1 cellular context compared by ENCODE assay signal in the genomic region with DNA sequence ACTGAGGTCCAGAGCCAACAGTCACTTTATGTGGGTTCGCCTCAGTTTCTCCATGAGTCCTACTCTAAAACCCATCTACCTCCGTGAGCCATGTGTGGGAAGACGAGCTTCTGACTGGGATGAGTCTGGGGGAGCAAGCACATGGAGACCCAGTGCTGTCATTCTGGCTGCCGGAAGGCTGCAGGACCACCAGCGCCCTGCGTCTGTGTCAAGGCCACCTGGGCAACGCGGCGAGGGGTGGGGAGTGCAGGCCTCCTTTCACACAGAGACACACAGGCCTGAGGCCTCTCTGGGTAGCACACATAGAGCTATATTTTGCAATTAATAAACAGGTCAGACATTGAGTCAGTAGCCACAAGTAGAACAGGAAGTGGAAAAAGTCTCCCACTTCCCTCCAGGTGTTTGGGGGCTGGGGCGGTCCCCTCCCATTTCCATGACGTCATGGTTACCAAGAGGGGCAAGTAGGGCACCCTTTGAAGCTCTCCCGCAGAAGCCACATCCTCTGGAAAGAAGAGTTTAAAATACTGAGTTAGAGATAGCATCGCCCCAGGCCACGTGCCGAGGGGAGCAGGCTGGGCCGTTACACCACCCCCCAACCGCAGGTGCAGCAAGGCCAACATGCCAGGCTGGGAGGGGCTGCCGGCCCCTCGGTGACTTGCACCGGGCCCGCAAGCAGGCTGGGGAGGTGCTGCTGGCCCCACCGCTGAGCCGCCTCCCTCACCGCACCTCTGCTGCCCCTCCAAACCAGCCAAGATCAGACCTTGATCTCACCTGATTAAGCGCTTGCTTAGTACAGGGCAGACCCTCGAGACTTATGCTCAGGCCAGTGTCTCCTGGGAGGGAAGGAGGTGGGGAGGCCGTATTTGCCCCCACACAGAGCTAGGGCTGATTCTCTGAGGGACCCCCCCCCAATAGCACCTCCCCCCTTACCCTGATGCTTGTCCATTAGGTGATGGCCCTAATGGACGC.
A peak's percentile ranks its signal among the peaks of the same experiment; 100 is the strongest.
TF ChIP-seq lines count a peak whose summit lies in the region.

No MANE protein-coding gene starts in this region.

TF ChIP-seq in HepG2, 621 proteins besides CTCF, POLR2A, EP300 and RAD21 (continued from another document and continues in another):
- TF ChIP-seq, protein P1, sequence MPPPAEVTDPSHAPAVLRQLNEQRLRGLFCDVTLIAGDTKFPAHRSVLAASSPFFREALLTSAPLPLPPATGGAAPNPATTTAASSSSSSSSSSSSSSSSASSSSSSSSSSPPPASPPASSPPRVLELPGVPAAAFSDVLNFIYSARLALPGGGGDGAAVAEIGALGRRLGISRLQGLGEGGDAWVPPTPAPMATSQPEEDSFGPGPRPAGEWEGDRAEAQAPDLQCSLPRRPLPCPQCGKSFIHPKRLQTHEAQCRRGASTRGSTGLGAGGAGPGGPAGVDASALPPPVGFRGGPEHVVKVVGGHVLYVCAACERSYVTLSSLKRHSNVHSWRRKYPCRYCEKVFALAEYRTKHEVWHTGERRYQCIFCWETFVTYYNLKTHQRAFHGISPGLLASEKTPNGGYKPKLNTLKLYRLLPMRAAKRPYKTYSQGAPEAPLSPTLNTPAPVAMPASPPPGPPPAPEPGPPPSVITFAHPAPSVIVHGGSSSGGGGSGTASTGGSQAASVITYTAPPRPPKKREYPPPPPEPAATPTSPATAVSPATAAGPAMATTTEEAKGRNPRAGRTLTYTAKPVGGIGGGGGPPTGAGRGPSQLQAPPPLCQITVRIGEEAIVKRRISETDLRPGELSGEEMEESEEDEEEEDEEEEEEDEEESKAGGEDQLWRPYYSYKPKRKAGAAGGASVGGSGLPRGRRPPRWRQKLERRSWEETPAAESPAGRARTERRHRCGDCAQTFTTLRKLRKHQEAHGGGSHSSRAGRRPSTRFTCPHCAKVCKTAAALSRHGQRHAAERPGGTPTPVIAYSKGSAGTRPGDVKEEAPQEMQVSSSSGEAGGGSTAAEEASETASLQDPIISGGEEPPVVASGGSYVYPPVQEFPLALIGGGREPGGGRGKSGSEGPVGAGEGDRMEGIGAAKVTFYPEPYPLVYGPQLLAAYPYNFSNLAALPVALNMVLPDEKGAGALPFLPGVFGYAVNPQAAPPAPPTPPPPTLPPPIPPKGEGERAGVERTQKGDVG (CRISPR knock-in tag; IDR thresholded peaks at IDR 0.05; ENCODE audit: borderline replicate concordance) = 0 out of 2 replicates have a peak, but pooled peaks have one; percentile 6
- TF ChIP-seq CREB1 (IDR thresholded peaks at IDR 0.05) (peak; percentile 98), CREB1 (CRISPR knock-in tag; IDR thresholded peaks at IDR 0.05) (no peak), TAF15 (IDR thresholded peaks at IDR 0.05; ENCODE audit: low read depth, low read length, poor library complexity, severe bottlenecking) (no peak), CHCHD3 (CRISPR knock-in tag; IDR thresholded peaks at IDR 0.05) (peak; percentile 72; the same call in 1 of the 2 replicates), SAP130 (CRISPR knock-in tag; IDR thresholded peaks at IDR 0.05; ENCODE audit: low read depth) (peak; percentile 26; the same call in 1 of the 2 replicates), ZFP41 (CRISPR knock-in tag; IDR thresholded peaks at IDR 0.05; ENCODE audit: borderline replicate concordance) (no peak), ZFP62 (CRISPR knock-in tag; IDR thresholded peaks at IDR 0.05) (no peak), ATF7 (IDR thresholded peaks at IDR 0.05) (peak; percentile 100), ATF7 (CRISPR knock-in tag; IDR thresholded peaks at IDR 0.05) (peak; percentile 78; the same call in 1 of the 2 replicates), XRCC5 (optimal IDR thresholded peaks at IDR 0.05; ENCODE audit: low read length) (no peak), ARID2 (CRISPR knock-in tag; IDR thresholded peaks at IDR 0.05; ENCODE audit: borderline replicate concordance) (no peak), ADNP (CRISPR knock-in tag; IDR thresholded peaks at IDR 0.05) (no peak), HNRNPL (IDR thresholded peaks at IDR 0.05; ENCODE audit: low read depth, low read length) (no peak), HNRNPH1 (optimal IDR thresholded peaks at IDR 0.05; ENCODE audit: low read depth, low read length) (no peak), ZNF768 (CRISPR knock-in tag; IDR thresholded peaks at IDR 0.05) (peak; percentile 37; the same call in 1 of the 2 replicates), HNF4A (CRISPR knock-in tag; IDR thresholded peaks at IDR 0.05) (no peak), ZNF619 (CRISPR knock-in tag; IDR thresholded peaks at IDR 0.05) (no peak), DNMT3B (CRISPR knock-in tag; conservative IDR thresholded peaks at IDR 0.05) (no peak), HNF4G (IDR thresholded peaks at IDR 0.05; ENCODE audit: borderline replicate concordance, low read depth, low read length) (no peak), HNF4G (CRISPR knock-in tag; IDR thresholded peaks at IDR 0.05; ENCODE audit: borderline replicate concordance, low read depth) (no peak), ZNF510 (CRISPR knock-in tag; IDR thresholded peaks at IDR 0.05; ENCODE audit: low read depth) (no peak), DNMT1 (CRISPR knock-in tag; IDR thresholded peaks at IDR 0.05) (peak; percentile 52; the same call in 1 of the 2 replicates)
- TF ChIP-seq, protein P2, sequence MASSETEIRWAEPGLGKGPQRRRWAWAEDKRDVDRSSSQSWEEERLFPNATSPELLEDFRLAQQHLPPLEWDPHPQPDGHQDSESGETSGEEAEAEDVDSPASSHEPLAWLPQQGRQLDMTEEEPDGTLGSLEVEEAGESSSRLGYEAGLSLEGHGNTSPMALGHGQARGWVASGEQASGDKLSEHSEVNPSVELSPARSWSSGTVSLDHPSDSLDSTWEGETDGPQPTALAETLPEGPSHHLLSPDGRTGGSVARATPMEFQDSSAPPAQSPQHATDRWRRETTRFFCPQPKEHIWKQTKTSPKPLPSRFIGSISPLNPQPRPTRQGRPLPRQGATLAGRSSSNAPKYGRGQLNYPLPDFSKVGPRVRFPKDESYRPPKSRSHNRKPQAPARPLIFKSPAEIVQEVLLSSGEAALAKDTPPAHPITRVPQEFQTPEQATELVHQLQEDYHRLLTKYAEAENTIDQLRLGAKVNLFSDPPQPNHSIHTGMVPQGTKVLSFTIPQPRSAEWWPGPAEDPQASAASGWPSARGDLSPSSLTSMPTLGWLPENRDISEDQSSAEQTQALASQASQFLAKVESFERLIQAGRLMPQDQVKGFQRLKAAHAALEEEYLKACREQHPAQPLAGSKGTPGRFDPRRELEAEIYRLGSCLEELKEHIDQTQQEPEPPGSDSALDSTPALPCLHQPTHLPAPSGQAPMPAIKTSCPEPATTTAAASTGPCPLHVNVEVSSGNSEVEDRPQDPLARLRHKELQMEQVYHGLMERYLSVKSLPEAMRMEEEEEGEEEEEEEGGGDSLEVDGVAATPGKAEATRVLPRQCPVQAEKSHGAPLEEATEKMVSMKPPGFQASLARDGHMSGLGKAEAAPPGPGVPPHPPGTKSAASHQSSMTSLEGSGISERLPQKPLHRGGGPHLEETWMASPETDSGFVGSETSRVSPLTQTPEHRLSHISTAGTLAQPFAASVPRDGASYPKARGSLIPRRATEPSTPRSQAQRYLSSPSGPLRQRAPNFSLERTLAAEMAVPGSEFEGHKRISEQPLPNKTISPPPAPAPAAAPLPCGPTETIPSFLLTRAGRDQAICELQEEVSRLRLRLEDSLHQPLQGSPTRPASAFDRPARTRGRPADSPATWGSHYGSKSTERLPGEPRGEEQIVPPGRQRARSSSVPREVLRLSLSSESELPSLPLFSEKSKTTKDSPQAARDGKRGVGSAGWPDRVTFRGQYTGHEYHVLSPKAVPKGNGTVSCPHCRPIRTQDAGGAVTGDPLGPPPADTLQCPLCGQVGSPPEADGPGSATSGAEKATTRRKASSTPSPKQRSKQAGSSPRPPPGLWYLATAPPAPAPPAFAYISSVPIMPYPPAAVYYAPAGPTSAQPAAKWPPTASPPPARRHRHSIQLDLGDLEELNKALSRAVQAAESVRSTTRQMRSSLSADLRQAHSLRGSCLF (CRISPR knock-in tag; IDR thresholded peaks at IDR 0.05; ENCODE audit: borderline replicate concordance) = no peak
- TF ChIP-seq, protein P3, sequence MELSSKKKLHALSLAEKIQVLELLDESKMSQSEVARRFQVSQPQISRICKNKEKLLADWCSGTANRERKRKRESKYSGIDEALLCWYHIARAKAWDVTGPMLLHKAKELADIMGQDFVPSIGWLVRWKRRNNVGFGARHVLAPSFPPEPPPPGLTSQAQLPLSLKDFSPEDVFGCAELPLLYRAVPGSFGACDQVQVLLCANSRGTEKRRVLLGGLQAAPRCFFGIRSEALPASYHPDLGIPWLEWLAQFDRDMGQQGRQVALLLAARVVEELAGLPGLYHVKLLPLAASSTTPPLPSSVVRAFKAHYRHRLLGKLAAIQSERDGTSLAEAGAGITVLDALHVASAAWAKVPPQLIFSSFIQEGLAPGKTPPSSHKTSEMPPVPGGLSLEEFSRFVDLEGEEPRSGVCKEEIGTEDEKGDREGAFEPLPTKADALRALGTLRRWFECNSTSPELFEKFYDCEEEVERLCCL (CRISPR knock-in tag; IDR thresholded peaks at IDR 0.05; ENCODE audit: borderline replicate concordance) = peak; percentile 8; the same call in 1 of the 2 replicates
- TF ChIP-seq, protein P4, sequence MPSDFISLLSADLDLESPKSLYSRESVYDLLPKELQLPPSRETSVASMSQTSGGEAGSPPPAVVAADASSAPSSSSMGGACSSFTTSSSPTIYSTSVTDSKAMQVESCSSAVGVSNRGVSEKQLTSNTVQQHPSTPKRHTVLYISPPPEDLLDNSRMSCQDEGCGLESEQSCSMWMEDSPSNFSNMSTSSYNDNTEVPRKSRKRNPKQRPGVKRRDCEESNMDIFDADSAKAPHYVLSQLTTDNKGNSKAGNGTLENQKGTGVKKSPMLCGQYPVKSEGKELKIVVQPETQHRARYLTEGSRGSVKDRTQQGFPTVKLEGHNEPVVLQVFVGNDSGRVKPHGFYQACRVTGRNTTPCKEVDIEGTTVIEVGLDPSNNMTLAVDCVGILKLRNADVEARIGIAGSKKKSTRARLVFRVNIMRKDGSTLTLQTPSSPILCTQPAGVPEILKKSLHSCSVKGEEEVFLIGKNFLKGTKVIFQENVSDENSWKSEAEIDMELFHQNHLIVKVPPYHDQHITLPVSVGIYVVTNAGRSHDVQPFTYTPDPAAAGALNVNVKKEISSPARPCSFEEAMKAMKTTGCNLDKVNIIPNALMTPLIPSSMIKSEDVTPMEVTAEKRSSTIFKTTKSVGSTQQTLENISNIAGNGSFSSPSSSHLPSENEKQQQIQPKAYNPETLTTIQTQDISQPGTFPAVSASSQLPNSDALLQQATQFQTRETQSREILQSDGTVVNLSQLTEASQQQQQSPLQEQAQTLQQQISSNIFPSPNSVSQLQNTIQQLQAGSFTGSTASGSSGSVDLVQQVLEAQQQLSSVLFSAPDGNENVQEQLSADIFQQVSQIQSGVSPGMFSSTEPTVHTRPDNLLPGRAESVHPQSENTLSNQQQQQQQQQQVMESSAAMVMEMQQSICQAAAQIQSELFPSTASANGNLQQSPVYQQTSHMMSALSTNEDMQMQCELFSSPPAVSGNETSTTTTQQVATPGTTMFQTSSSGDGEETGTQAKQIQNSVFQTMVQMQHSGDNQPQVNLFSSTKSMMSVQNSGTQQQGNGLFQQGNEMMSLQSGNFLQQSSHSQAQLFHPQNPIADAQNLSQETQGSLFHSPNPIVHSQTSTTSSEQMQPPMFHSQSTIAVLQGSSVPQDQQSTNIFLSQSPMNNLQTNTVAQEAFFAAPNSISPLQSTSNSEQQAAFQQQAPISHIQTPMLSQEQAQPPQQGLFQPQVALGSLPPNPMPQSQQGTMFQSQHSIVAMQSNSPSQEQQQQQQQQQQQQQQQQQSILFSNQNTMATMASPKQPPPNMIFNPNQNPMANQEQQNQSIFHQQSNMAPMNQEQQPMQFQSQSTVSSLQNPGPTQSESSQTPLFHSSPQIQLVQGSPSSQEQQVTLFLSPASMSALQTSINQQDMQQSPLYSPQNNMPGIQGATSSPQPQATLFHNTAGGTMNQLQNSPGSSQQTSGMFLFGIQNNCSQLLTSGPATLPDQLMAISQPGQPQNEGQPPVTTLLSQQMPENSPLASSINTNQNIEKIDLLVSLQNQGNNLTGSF (CRISPR knock-in tag; IDR thresholded peaks at IDR 0.05) = no peak; the same call in 1 of the 2 replicates
- TF ChIP-seq, protein P5, sequence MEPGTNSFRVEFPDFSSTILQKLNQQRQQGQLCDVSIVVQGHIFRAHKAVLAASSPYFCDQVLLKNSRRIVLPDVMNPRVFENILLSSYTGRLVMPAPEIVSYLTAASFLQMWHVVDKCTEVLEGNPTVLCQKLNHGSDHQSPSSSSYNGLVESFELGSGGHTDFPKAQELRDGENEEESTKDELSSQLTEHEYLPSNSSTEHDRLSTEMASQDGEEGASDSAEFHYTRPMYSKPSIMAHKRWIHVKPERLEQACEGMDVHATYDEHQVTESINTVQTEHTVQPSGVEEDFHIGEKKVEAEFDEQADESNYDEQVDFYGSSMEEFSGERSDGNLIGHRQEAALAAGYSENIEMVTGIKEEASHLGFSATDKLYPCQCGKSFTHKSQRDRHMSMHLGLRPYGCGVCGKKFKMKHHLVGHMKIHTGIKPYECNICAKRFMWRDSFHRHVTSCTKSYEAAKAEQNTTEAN (CRISPR knock-in tag; conservative IDR thresholded peaks at IDR 0.05) = 0 out of 2 replicates have a peak, but pooled peaks have one; percentile 28
- TF ChIP-seq, protein P6, sequence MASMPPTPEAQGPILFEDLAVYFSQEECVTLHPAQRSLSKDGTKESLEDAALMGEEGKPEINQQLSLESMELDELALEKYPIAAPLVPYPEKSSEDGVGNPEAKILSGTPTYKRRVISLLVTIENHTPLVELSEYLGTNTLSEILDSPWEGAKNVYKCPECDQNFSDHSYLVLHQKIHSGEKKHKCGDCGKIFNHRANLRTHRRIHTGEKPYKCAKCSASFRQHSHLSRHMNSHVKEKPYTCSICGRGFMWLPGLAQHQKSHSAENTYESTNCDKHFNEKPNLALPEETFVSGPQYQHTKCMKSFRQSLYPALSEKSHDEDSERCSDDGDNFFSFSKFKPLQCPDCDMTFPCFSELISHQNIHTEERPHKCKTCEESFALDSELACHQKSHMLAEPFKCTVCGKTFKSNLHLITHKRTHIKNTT (CRISPR knock-in tag; IDR thresholded peaks at IDR 0.05) = no peak
- TF ChIP-seq, protein P7, sequence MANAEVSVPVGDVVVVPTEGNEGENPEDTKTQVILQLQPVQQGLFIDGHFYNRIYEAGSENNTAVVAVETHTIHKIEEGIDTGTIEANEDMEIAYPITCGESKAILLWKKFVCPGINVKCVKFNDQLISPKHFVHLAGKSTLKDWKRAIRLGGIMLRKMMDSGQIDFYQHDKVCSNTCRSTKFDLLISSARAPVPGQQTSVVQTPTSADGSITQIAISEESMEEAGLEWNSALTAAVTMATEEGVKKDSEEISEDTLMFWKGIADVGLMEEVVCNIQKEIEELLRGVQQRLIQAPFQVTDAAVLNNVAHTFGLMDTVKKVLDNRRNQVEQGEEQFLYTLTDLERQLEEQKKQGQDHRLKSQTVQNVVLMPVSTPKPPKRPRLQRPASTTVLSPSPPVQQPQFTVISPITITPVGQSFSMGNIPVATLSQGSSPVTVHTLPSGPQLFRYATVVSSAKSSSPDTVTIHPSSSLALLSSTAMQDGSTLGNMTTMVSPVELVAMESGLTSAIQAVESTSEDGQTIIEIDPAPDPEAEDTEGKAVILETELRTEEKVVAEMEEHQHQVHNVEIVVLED (CRISPR knock-in tag; IDR thresholded peaks at IDR 0.05; ENCODE audit: borderline replicate concordance) = no peak
- TF ChIP-seq, protein P8, sequence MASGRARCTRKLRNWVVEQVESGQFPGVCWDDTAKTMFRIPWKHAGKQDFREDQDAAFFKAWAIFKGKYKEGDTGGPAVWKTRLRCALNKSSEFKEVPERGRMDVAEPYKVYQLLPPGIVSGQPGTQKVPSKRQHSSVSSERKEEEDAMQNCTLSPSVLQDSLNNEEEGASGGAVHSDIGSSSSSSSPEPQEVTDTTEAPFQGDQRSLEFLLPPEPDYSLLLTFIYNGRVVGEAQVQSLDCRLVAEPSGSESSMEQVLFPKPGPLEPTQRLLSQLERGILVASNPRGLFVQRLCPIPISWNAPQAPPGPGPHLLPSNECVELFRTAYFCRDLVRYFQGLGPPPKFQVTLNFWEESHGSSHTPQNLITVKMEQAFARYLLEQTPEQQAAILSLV (CRISPR knock-in tag; IDR thresholded peaks at IDR 0.05; ENCODE audit: borderline replicate concordance) = peak; percentile 26; the same call in 1 of the 2 replicates
